ENCODE assay signal across 19 cellular contexts in the genomic region with DNA sequence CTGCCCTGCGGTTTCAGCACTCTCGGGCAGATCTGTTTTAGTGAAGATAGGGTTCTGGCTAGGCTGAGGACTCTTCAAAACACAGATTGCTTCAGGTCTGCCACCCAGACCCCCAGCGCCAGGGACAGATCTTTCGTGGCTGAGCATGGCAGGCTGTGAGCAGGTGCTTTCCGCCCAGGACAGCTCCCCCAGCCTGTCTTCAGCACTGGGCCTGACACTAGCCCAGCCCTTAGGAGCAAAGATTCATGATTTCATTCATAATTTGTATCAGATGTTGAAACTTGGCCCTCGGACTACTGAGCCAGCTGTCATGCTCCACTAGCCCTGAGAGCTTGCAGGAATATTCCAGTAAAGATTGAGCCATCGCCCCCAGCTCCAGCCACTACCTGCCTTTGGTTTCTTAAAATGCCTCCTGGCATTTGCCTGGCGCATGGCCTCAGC. TPM values are rescaled to one million over a fixed set of nuclear protein-coding genes. Genes with fewer than 3 reads are reported as not detected.
DNase-seq lines count a peak whose midpoint lies in the region; TF ChIP-seq lines count a peak whose summit lies in the region.
"Had no signal": no experiment of that assay in that cellular context is flagged by ENCODE, and none has a peak within 500 bp of the region (broad histone marks: within the 10 kb centered on the region; RNA-seq: fewer than 3 reads in every experiment).

No MANE protein-coding gene starts in this region.

- no peak overlapping the region for H3K4me3 ChIP-seq in HEK293 (ENCODE audit: low read depth, low read length)
- H3K4me3 ChIP-seq: esophagus muscularis mucosa, hepatocyte, K562, mucosa of descending colon, right lobe of liver had no signal

- POLR2A ChIA-PET in HEK293 (lab: Yijun Ruan, JAX) = interaction anchor here (1.5 kb wide), 1 partner anchor 25 kb away, joined by 3 read pairs; no protein-coding TSS in a partner anchor

- no peak overlapping the region; the same call in 1 of the 2 replicates for H3K27ac ChIP-seq in HEK293 (ENCODE audit: extremely low read depth, low read depth, low read length)
- H3K27ac ChIP-seq: hepatocyte, right lobe of liver had no signal

- H3K36me3 ChIP-seq in HEK293 (ENCODE audit: control insufficient read depth in 2 of 2, insufficient read depth in 1 of 2, low read length in 2 of 2) = peaks cover 4 to 70% of the 10 kb centered on the region in 2 experiments; a peak in 2 of 3 replicates

- no peaks in the 10 kb centered on the region for H3K9me3 ChIP-seq in HEK293 (ENCODE audit: control insufficient read depth, insufficient read depth, low read depth, low read length)
- H3K9me3 ChIP-seq: esophagus muscularis mucosa, mucosa of descending colon, right lobe of liver had no signal

- DNase-seq in AG09319 (ENCODE audit: extremely low read depth, low read depth) (peak; percentile 71), ecto neural progenitor cell (ENCODE audit: low spot score) (peak; percentile 39), posterior vena cava (ENCODE audit: low spot score) (peak; percentile 71), foreskin melanocyte (no peak), NCI-H2081 (lab: John Stamatoyannopoulos, UW) (no peak), SK-N-DZ (ENCODE audit: low spot score) (no peak)
- no peak for DNase-seq in stimulated activated naive CD4-positive, alpha-beta T cell (lab: John Stamatoyannopoulos, UW)
- DNase-seq: activated naive CD4-positive, alpha-beta T cell treated with anti-CD3 and anti-CD28 coated beads for 36 hours; dermis blood vessel endothelial cell; mucosa of descending colon; NCI-H2081 treated with DMSO at 0.1 percent for 48 hours; NCI-H526; right lobe of liver; T-helper 9 cell had no signal

- intact Hi-C loops in posterior vena cava (cut with DNase I) = loop anchor here (5.0 to 10.0 kb wide), 6 partner anchors 50 to 1970 kb away; partner anchors contain the start of gene TRAPPC3 (in 1 of the 2)

- CTCF ChIA-PET in HEK293 (lab: Yijun Ruan, JAX) = interaction anchor here (0.8 to 11.1 kb wide), 4 partner anchors 39 to 94 kb away, joined by 3 to 156 read pairs (median 4); no protein-coding TSS in a partner anchor

- no peaks in the 10 kb centered on the region for H3K4me1 ChIP-seq in HEK293 (ENCODE audit: control insufficient read depth, insufficient read depth, low read length)

- TF ChIP-seq CTCF in AG09319 (IDR thresholded peaks at IDR 0.05; ENCODE audit: low read depth, low read length) (no peak), HEK293 (tag by site-specific recombination; IDR thresholded peaks at IDR 0.05) (no peak)

TF ChIP-seq in HEK293, 187 proteins besides CTCF, POLR2A, EP300 and RAD21:
- TF ChIP-seq ZNF311 (tag by site-specific recombination; IDR thresholded peaks at IDR 0.05; ENCODE audit: borderline replicate concordance) = no peak
- TF ChIP-seq ZNF654 (tag by site-specific recombination; IDR thresholded peaks at IDR 0.05; ENCODE audit: low read depth) = no peak
- TF ChIP-seq ZBTB17 (tag by site-specific recombination; IDR thresholded peaks at IDR 0.05) = 0 out of 2 replicates have a peak, but pooled peaks have one; percentile 16

RNA-seq across cellular contexts. Expression of gene ADPRS, which starts 5.9 kb away (rescaled TPM):
- 10 to 100 TPM; 16.4 to 18.6 TPM for total RNA-seq in posterior vena cava
- 51.0 and 56.2 TPM in 2 replicates for polyA plus RNA-seq in SK-N-DZ (2014; cell fraction: cytosol; rRNA removed)
- 32.6 and 39.6 TPM in 2 replicates for polyA plus RNA-seq in SK-N-DZ (2014; cell fraction: nucleus; rRNA removed)

RNA-seq across cellular contexts. Expression of gene TEKT2, which starts 10.7 kb away (rescaled TPM):
- not detected for total RNA-seq in posterior vena cava
- polyA plus RNA-seq in SK-N-DZ (2014; cell fraction: cytosol; rRNA removed) = 0.38 and 1.5 TPM in 2 replicates
- 2.4 and 7.1 TPM in 2 replicates for polyA plus RNA-seq in SK-N-DZ (2014; cell fraction: nucleus; rRNA removed)
- total RNA-seq: activated naive CD4-positive, alpha-beta T cell treated with anti-CD3 and anti-CD28 coated beads for 36 hours; OCI-LY7; right lobe of liver had no signal

RNA-seq across cellular contexts. Expression of gene COL8A2, which starts 30.4 kb away (rescaled TPM):
- total RNA-seq in posterior vena cava = 10 to 100 TPM; 33.2 to 35.9 TPM
- 0.23 and 0.29 TPM in 2 replicates for polyA plus RNA-seq in SK-N-DZ (2014; cell fraction: cytosol; rRNA removed)
- 0.65 and 1.1 TPM in 2 replicates for polyA plus RNA-seq in SK-N-DZ (2014; cell fraction: nucleus; rRNA removed)
- total RNA-seq: OCI-LY7 had no signal

RNA-seq across cellular contexts. Expression of gene TRAPPC3, which starts 54.6 kb away (rescaled TPM):
- total RNA-seq in posterior vena cava = 10 to 100 TPM; 51.4 to 54.7 TPM
- polyA plus RNA-seq in SK-N-DZ (2014; cell fraction: cytosol; rRNA removed) = 83.0 and 86.0 TPM in 2 replicates
- polyA plus RNA-seq in SK-N-DZ (2014; cell fraction: nucleus; rRNA removed) = 36.5 and 37.1 TPM in 2 replicates

Comparison
In these comparisons a context has a peak if more than half of its experiments do, and no peak if none do; other contexts are left out.
1. DNase-seq: peak in AG09319 (single experiment), ecto neural progenitor cell (single experiment) and posterior vena cava (single experiment); none in foreskin melanocyte (single experiment), NCI-H2081 (0 of 2), stimulated activated naive CD4-positive, alpha-beta T cell (0 of 6) and SK-N-DZ (single experiment).